In genomic region chr3:113794526-113794925, GRCh38 we compare ENCODE assay signal across 27 cellular contexts.
"Had no signal": no experiment of that assay in that cellular context is flagged by ENCODE, and none has a peak within 500 bp of the region (broad histone marks: within the 10 kb centered on the region; RNA-seq: fewer than 3 reads in every experiment).

No MANE protein-coding gene starts in this region.

- H3K4me1 Mint-ChIP-seq: activated T-helper 17 cell treated with anti-CD3 and anti-CD28 coated beads, Interleukin-2, amount 50 U/mL, for 72 hours; brain; immature natural killer cell; mesothelial cell of epicardium had no signal

- FAIRE-seq: endothelial cell of umbilical vein, pancreas had no signal

- H3K9me3 ChIP-seq: pancreas, psoas muscle, right atrium auricular region, thoracic aorta had no signal

- DNase-seq: activated CD4-positive, alpha-beta T cell treated with anti-CD3 and anti-CD28 coated beads, Interleukin-2, amount 50 U/mL, for 4 hours; activated CD8-positive, alpha-beta memory T cell treated with anti-CD3 and anti-CD28 coated beads for 24 hours; activated CD8-positive, alpha-beta memory T cell treated with anti-CD3 and anti-CD28 coated beads, Interleukin-2, amount 50 U/mL, for 4 hours; activated T-cell treated with anti-CD3 and anti-CD28 coated beads, Interleukin-2, amount 50 U/mL, for 24 hours; aorta; dermis blood vessel endothelial cell; effector CD8-positive, alpha-beta T cell; foreskin melanocyte; immature natural killer cell; pancreas; psoas muscle; stimulated activated CD4-positive, alpha-beta T cell treated with anti-CD3 and anti-CD28 coated beads, Interleukin-4, amount 100 ng/mL, for 24 hours; stimulated activated naive CD4-positive, alpha-beta T cell treated with Interleukin-2 at 50 U/mL for 16 hours; T-helper 17 cell had no signal

- H3K9me3 Mint-ChIP-seq: activated naive CD4-positive, alpha-beta T cell treated with anti-CD3 and anti-CD28 coated beads, Interleukin-2, amount 50 U/mL, for 72 hours; activated T-cell treated with anti-CD3 and anti-CD28 coated beads, Interleukin-2, amount 50 U/mL, for 24 hours; activated T-helper 17 cell treated with anti-CD3 and anti-CD28 coated beads, Interleukin-2, amount 50 U/mL, for 72 hours; brain; immature natural killer cell; mesothelial cell of epicardium; natural killer cell treated with Interleukin-12 subunit alpha and Interleukin-12 subunit beta and Interleukin-15 and Interleukin-18, amount 100 ng/mL, for 72 hours; type B pancreatic cell had no signal

- H3K27me3 Mint-ChIP-seq: activated T-cell treated with anti-CD3 and anti-CD28 coated beads, Interleukin-2, amount 50 U/mL, for 24 hours; activated T-helper 17 cell treated with anti-CD3 and anti-CD28 coated beads, Interleukin-2, amount 50 U/mL, for 72 hours; brain; natural killer cell treated with Interleukin-12 subunit alpha and Interleukin-12 subunit beta and Interleukin-15 and Interleukin-18, amount 100 ng/mL, for 72 hours; T-helper 17 cell; type B pancreatic cell had no signal

- ATAC-seq: activated naive CD4-positive, alpha-beta T cell treated with anti-CD3 and anti-CD28 coated beads, Interleukin-2, amount 50 U/mL, for 72 hours; activated T-helper 17 cell treated with anti-CD3 and anti-CD28 coated beads, Interleukin-2, amount 50 U/mL, for 72 hours; esophagus mucosa; left lobe of liver; natural killer cell treated with Interleukin-12 subunit alpha and Interleukin-12 subunit beta and Interleukin-15 and Interleukin-18, amount 100 ng/mL, for 72 hours; pancreas; psoas muscle; T-helper 17 cell had no signal

- H3K27ac ChIP-seq: hepatocyte, pancreas, psoas muscle, right atrium auricular region, thoracic aorta had no signal

- H3K4me1 ChIP-seq: pancreas, psoas muscle, right atrium auricular region had no signal

- H3K27me3 ChIP-seq: hepatocyte, pancreas, right atrium auricular region had no signal

- H3K4me3 Mint-ChIP-seq: activated T-cell treated with anti-CD3 and anti-CD28 coated beads, Interleukin-2, amount 50 U/mL, for 24 hours; activated T-helper 17 cell treated with anti-CD3 and anti-CD28 coated beads, Interleukin-2, amount 50 U/mL, for 72 hours; brain; immature natural killer cell; mesothelial cell of epicardium; natural killer cell treated with Interleukin-12 subunit alpha and Interleukin-12 subunit beta and Interleukin-15 and Interleukin-18, amount 100 ng/mL, for 72 hours; T-helper 17 cell; type B pancreatic cell had no signal

- H3K4me3 ChIP-seq: hepatocyte, lung, pancreas, psoas muscle, right atrium auricular region, thoracic aorta had no signal

- H3K27ac Mint-ChIP-seq: activated naive CD4-positive, alpha-beta T cell treated with anti-CD3 and anti-CD28 coated beads, Interleukin-2, amount 50 U/mL, for 72 hours; activated T-cell treated with anti-CD3 and anti-CD28 coated beads, Interleukin-2, amount 50 U/mL, for 24 hours; activated T-helper 17 cell treated with anti-CD3 and anti-CD28 coated beads, Interleukin-2, amount 50 U/mL, for 72 hours; immature natural killer cell; mesothelial cell of epicardium; natural killer cell treated with Interleukin-12 subunit alpha and Interleukin-12 subunit beta and Interleukin-15 and Interleukin-18, amount 100 ng/mL, for 72 hours; T-helper 17 cell; type B pancreatic cell had no signal

- H3K36me3 Mint-ChIP-seq: activated naive CD4-positive, alpha-beta T cell treated with anti-CD3 and anti-CD28 coated beads, Interleukin-2, amount 50 U/mL, for 72 hours had no signal
